ENCODE assay signal across 1 cellular context in the genomic region with DNA sequence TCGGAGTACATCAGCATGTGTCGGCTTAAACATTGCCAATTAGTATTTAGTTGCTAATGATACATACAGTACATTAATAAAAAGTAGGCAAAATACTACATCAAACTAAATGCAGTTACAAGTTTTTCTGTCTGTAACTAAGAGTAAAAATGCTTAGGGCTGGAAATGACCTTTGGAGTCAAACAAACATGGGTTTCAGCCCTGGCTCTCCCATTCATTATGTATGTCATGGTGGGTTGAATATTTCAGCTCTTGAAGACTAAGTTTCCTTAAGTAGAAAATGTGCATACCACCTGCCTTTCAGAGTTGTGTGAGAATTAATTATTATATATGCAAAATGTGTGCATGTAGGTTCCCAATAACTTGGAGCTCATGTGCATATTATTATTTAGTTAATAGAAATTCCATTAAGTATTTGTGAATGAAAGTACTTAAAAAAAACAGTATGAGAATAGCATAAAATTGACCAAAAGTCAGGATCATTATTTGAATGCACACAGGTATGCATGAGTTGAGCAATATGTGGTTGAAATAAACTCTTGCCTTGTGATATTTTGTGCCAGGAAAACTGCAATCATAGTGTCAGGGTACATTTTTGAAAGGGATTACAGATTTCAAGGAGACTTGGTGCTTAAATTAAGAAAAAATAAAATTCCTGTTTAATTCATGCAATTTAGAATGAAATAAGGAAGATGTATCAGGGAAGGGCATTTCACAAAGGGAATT.
TF ChIP-seq lines count a peak whose summit lies in the region.

No MANE protein-coding gene starts in this region.

TF ChIP-seq in HepG2, 621 proteins besides CTCF, POLR2A, EP300 and RAD21 (continued from another document):
- TF ChIP-seq, protein P1, sequence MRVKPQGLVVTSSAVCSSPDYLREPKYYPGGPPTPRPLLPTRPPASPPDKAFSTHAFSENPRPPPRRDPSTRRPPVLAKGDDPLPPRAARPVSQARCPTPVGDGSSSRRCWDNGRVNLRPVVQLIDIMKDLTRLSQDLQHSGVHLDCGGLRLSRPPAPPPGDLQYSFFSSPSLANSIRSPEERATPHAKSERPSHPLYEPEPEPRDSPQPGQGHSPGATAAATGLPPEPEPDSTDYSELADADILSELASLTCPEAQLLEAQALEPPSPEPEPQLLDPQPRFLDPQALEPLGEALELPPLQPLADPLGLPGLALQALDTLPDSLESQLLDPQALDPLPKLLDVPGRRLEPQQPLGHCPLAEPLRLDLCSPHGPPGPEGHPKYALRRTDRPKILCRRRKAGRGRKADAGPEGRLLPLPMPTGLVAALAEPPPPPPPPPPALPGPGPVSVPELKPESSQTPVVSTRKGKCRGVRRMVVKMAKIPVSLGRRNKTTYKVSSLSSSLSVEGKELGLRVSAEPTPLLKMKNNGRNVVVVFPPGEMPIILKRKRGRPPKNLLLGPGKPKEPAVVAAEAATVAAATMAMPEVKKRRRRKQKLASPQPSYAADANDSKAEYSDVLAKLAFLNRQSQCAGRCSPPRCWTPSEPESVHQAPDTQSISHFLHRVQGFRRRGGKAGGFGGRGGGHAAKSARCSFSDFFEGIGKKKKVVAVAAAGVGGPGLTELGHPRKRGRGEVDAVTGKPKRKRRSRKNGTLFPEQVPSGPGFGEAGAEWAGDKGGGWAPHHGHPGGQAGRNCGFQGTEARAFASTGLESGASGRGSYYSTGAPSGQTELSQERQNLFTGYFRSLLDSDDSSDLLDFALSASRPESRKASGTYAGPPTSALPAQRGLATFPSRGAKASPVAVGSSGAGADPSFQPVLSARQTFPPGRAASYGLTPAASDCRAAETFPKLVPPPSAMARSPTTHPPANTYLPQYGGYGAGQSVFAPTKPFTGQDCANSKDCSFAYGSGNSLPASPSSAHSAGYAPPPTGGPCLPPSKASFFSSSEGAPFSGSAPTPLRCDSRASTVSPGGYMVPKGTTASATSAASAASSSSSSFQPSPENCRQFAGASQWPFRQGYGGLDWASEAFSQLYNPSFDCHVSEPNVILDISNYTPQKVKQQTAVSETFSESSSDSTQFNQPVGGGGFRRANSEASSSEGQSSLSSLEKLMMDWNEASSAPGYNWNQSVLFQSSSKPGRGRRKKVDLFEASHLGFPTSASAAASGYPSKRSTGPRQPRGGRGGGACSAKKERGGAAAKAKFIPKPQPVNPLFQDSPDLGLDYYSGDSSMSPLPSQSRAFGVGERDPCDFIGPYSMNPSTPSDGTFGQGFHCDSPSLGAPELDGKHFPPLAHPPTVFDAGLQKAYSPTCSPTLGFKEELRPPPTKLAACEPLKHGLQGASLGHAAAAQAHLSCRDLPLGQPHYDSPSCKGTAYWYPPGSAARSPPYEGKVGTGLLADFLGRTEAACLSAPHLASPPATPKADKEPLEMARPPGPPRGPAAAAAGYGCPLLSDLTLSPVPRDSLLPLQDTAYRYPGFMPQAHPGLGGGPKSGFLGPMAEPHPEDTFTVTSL (CRISPR knock-in tag; IDR thresholded peaks at IDR 0.05; ENCODE audit: borderline replicate concordance): peak; percentile 29; the same call in 1 of the 2 replicates
- TF ChIP-seq ELF3 (CRISPR knock-in tag; IDR thresholded peaks at IDR 0.05) (no peak), ZNF496 (CRISPR knock-in tag; IDR thresholded peaks at IDR 0.05; ENCODE audit: insufficient replicate concordance) (no peak), TEF (CRISPR knock-in tag; IDR thresholded peaks at IDR 0.05) (no peak), HNF4G (IDR thresholded peaks at IDR 0.05; ENCODE audit: borderline replicate concordance, low read depth, low read length) (0 out of 2 replicates have a peak, but pooled peaks have one; percentile 36), HNF4G (CRISPR knock-in tag; IDR thresholded peaks at IDR 0.05; ENCODE audit: borderline replicate concordance, low read depth) (no peak), PAXIP1 (CRISPR knock-in tag; conservative IDR thresholded peaks at IDR 0.05) (0 out of 2 replicates have a peak, but pooled peaks have one; percentile 30)
